Comparison of ENCODE assay signal across 11 cellular contexts in the genomic region with DNA sequence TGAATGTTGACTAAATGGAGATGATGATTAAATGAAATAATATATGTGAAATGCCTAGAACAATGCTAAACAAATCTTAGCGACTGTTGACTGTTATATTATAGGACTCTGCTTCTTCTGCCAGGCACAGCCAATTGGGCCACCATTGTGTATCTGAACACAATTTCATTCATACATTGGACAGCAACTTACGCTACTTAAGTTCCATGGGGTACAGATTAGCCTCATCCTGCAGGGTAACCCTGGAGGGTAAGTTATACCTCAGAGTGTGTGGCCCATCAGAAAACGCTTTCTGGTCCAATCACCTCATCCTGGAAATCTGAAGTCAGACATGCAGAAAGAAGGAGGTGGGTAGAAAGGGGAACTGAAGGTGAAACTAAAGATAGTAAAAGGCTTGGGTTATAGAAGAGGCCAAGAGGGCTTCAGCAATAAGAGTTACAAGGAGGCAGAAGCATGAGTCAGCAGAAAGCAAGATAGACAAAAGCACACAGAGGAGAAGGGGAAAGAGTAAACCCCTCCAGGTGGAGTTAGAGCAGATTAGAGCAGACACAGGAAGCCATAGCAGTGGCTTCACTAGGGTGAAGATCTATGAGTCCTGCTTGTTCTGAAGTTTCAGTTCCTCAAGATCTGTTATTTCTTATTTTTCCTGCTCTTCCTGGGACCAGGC.
DNase-seq lines count a peak whose midpoint lies in the region; ATAC-seq, FAIRE-seq and TF ChIP-seq lines count a peak whose summit lies in the region.
"Had no signal": no experiment of that assay in that cellular context is flagged by ENCODE, and none has a peak within 500 bp of the region (broad histone marks: within the 10 kb centered on the region; RNA-seq: fewer than 3 reads in every experiment).

No MANE protein-coding gene starts in this region.

- H3K9me3 Mint-ChIP-seq in naive thymus-derived CD8-positive, alpha-beta T cell, result peaks cover 0 to 3% (median 0%) of the 10 kb centered on the region in 9 donors
- H3K9me3 Mint-ChIP-seq: T-cell had no signal

- no peaks in the 10 kb centered on the region for H3F3A ChIP-seq in PC-9 (ENCODE audit: insufficient read depth, low read depth)

- CTCF ChIA-PET in K562 (lab: Yijun Ruan, JAX; ENCODE audit: low intra/inter-chr PET ratio) (no interaction called here), PC-9 (lab: Charles Lee) (no interaction called here)

- H4K20me1 ChIP-seq in K562 (replicated peaks; ENCODE audit: control insufficient read depth, insufficient read depth, low read length) (no peaks in the 10 kb centered on the region), PC-9 (ENCODE audit: insufficient read depth) (no peaks in the 10 kb centered on the region)

- H3K4me2 ChIP-seq in K562 (ENCODE audit: insufficient read depth, low read length), result no peak overlapping the region
- H3K4me2 ChIP-seq in PC-9, result no peak overlapping the region

- POLR2A ChIA-PET in K562 (lab: Yijun Ruan, JAX), result interaction anchor here (0.7 kb wide), 1 partner anchor 351 kb away, joined by 3 read pairs; no protein-coding TSS in a partner anchor
- POLR2A ChIA-PET in naive thymus-derived CD8-positive, alpha-beta T cell (lab: Charles Lee), result no interaction called here
- POLR2A ChIA-PET in PC-9 (lab: Charles Lee; ENCODE audit: unreplicated experiment), result no interaction called here

- H3K9me2 ChIP-seq in PC-9 (ENCODE audit: insufficient read depth), result no peaks in the 10 kb centered on the region

- peaks cover 0 to 9% (median 0%) of the 10 kb centered on the region in 4 donors for H3K4me1 Mint-ChIP-seq in naive thymus-derived CD8-positive, alpha-beta T cell
- H3K4me1 Mint-ChIP-seq: immature natural killer cell, T-cell had no signal

- H3K4me3 ChIP-seq in K562 (no peak overlapping the region), PC-9 (no peak overlapping the region)
- H3K4me3 ChIP-seq: psoas muscle had no signal

- H3K27me3 ChIP-seq in K562 (ENCODE audit: control insufficient read depth in 2 of 2, insufficient read depth in 2 of 2, low read length in 2 of 2) (no peaks in the 10 kb centered on the region), PC-9 (ENCODE audit: insufficient read depth, low read depth) (no peaks in the 10 kb centered on the region)

- H3K27ac ChIP-seq in K562 (ENCODE audit: extremely low read depth, low read depth, low read length) (no peak overlapping the region), PC-9 (no peak overlapping the region)
- H3K27ac ChIP-seq: psoas muscle had no signal

- no peak overlapping the region for H2AFZ ChIP-seq in K562 (ENCODE audit: low read depth, low read length)
- no peak overlapping the region for H2AFZ ChIP-seq in PC-9

- H3K27me3 Mint-ChIP-seq in naive thymus-derived CD8-positive, alpha-beta T cell, result peaks cover 0 to 10% (median 0%) of the 10 kb centered on the region in 5 donors

- H3K27ac Mint-ChIP-seq in naive thymus-derived CD8-positive, alpha-beta T cell, result no peak overlapping the region
- H3K27ac Mint-ChIP-seq: immature natural killer cell, T-cell had no signal

- H3K4me3 Mint-ChIP-seq in naive thymus-derived CD8-positive, alpha-beta T cell, result no peak overlapping the region
- H3K4me3 Mint-ChIP-seq: immature natural killer cell, T-cell had no signal

- H3K36me3 Mint-ChIP-seq in naive thymus-derived CD8-positive, alpha-beta T cell, result no peaks in the 10 kb centered on the region
- H3K36me3 Mint-ChIP-seq: immature natural killer cell, T-cell had no signal

- H3K9me1 ChIP-seq in K562 (ENCODE audit: control insufficient read depth, insufficient read depth, low read length), result no peaks in the 10 kb centered on the region

- 0% methylated on average over 3 of the region's 3 CpGs for WGBS in K562 (ENCODE audit: insufficient coverage, low coverage, missing lambda C conversion rate)

- TF ChIP-seq CTCF in K562 (IDR thresholded peaks at IDR 0.05 in 2 of 3, conservative IDR thresholded peaks at IDR 0.05 in 1 of 3; ENCODE audit: insufficient read depth in 2 of 3, low read depth in 1 of 3, low read length in 3 of 3), result no peak
- no peak for TF ChIP-seq CTCF in PC-9 (conservative IDR thresholded peaks at IDR 0.05)

- BruUV-seq in K562 (replicated peaks; lab: Mats Ljungman, UMichigan), result no TSS peak
- BruUV-seq in PC-9 (replicated peaks; lab: Mats Ljungman, UMichigan), result no TSS peak

- no peak for DNase-seq in K562 (ENCODE audit: extremely low read depth in 1 of 4, low spot score in 3 of 4)
- no peak for DNase-seq in posterior cingulate gyrus
- no peak for DNase-seq in naive thymus-derived CD8-positive, alpha-beta T cell
- DNase-seq in NCI-H187 (lab: John Stamatoyannopoulos, UW), result no peak
- no peak for DNase-seq in PC-9
- DNase-seq: immature natural killer cell, psoas muscle, T-cell had no signal

- no peaks in the 10 kb centered on the region for H3K4me1 ChIP-seq in K562 (replicated peaks in 1 of 2; ENCODE audit: control insufficient read depth in 2 of 2, insufficient read depth in 2 of 2, low read length in 2 of 2)
- H3K4me1 ChIP-seq in PC-9 (replicated peaks; ENCODE audit: insufficient read depth), result no peaks in the 10 kb centered on the region
- H3K4me1 ChIP-seq: psoas muscle had no signal

- intact Hi-C loops in K562 (cut with micrococcal nuclease), result no loop called here
- intact Hi-C loops in posterior cingulate gyrus (cut with DNase I), result no loop called here
- intact Hi-C loops in PC-9 (cut with micrococcal nuclease; ENCODE audit: unreplicated experiment), result no loop called here

- in situ Hi-C loops in K562 (cut with MboI), result no loop called here

- H3K36me3 ChIP-seq in K562 (ENCODE audit: control insufficient read depth, insufficient read depth, low read length) (no peaks in the 10 kb centered on the region), PC-9 (ENCODE audit: low read depth) (no peaks in the 10 kb centered on the region)

- TF ChIP-seq RAD21 in K562 (CRISPR knock-in tag; conservative IDR thresholded peaks at IDR 0.05 in 1 of 2, IDR thresholded peaks at IDR 0.05 in 1 of 2), result no peak

- FAIRE-seq in K562 (lab: Jason Lieb, UNC), result no peak

- H3K9me3 ChIP-seq in K562 (replicated peaks; ENCODE audit: control insufficient read depth, insufficient read depth, low read depth, low read length) (no peaks in the 10 kb centered on the region), PC-9 (ENCODE audit: insufficient read depth, low read depth) (no peaks in the 10 kb centered on the region)
- H3K9me3 ChIP-seq: psoas muscle had no signal

- no peak for TF ChIP-seq POLR2A in K562 (conservative IDR thresholded peaks at IDR 0.05)

- H3K79me2 ChIP-seq in K562 (ENCODE audit: control insufficient read depth, insufficient read depth, low read length) (no peaks in the 10 kb centered on the region), PC-9 (ENCODE audit: low read depth) (no peaks in the 10 kb centered on the region)

- ATAC-seq in GM18868 (IDR thresholded peaks at IDR 0.05; ENCODE audit: unreplicated experiment) (peak; percentile 91), GM21717 (IDR thresholded peaks at IDR 0.05; ENCODE audit: unreplicated experiment) (peak; percentile 97), HG03378 (IDR thresholded peaks at IDR 0.05; ENCODE audit: unreplicated experiment) (peak; percentile 96), K562 (no peak)
- no peak for ATAC-seq in naive thymus-derived CD8-positive, alpha-beta T cell
- ATAC-seq: psoas muscle, T-cell had no signal

- no peak overlapping the region for H3K9ac ChIP-seq in K562 (ENCODE audit: insufficient read depth in 1 of 2, low read depth in 2 of 2, low read length in 2 of 2)

- no peak for TF ChIP-seq EP300 in K562 (IDR thresholded peaks at IDR 0.05; ENCODE audit: low read length)

TF ChIP-seq in K562, 482 proteins besides CTCF, POLR2A, EP300 and RAD21 (continues in another document):
- TF ChIP-seq NR4A1 (CRISPR knock-in tag; IDR thresholded peaks at IDR 0.05) (no peak), NR4A1 (tag; IDR thresholded peaks at IDR 0.05) (no peak), HCFC1 (IDR thresholded peaks at IDR 0.05; ENCODE audit: low read depth, low read length) (no peak), THAP7 (CRISPR knock-in tag; IDR thresholded peaks at IDR 0.05) (no peak), SMARCB1 (IDR thresholded peaks at IDR 0.05; ENCODE audit: insufficient read length, low read depth) (no peak), LEF1 (IDR thresholded peaks at IDR 0.05) (no peak), POLR3G (IDR thresholded peaks at IDR 0.05; ENCODE audit: extremely low read depth, insufficient read length, insufficient replicate concordance) (no peak), NBN (IDR thresholded peaks at IDR 0.05; ENCODE audit: low read depth) (no peak), MAFG (tag; conservative IDR thresholded peaks at IDR 0.05) (peak; percentile 67), FUS (optimal IDR thresholded peaks at IDR 0.05; ENCODE audit: low read depth, low read length) (no peak)
- TF ChIP-seq, protein P1, sequence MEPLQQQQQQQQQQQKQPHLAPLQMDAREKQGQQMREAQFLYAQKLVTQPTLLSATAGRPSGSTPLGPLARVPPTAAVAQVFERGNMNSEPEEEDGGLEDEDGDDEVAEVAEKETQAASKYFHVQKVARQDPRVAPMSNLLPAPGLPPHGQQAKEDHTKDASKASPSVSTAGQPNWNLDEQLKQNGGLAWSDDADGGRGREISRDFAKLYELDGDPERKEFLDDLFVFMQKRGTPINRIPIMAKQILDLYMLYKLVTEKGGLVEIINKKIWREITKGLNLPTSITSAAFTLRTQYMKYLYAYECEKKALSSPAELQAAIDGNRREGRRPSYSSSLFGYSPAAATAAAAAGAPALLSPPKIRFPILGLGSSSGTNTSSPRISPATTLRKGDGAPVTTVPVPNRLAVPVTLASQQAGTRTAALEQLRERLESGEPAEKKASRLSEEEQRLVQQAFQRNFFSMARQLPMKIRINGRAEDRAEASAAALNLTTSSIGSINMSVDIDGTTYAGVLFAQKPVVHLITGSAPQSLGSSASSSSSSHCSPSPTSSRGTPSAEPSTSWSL (CRISPR knock-in tag; IDR thresholded peaks at IDR 0.05; ENCODE audit: borderline replicate concordance), result no peak

Comparison
In these comparisons a context has a peak if more than half of its experiments do, and no peak if none do; other contexts are left out.
1. ATAC-seq: peak in GM18868 (single experiment), GM21717 (single experiment) and HG03378 (single experiment); none in K562 (single experiment) and naive thymus-derived CD8-positive, alpha-beta T cell (0 of 2).